9 cellular contexts compared by ENCODE assay signal in genomic region chr5:173010547-173011464, GRCh38. TPM values are rescaled to one million over a fixed set of nuclear protein-coding genes. Genes with fewer than 3 reads are reported as not detected.
DNase-seq lines count a peak whose midpoint lies in the region; FAIRE-seq and TF ChIP-seq lines count a peak whose summit lies in the region.
"Had no signal": no experiment of that assay in that cellular context is flagged by ENCODE, and none has a peak within 500 bp of the region (broad histone marks: within the 10 kb centered on the region; RNA-seq: fewer than 3 reads in every experiment).

No MANE protein-coding gene starts in this region.

- no peak overlapping the region for H3K4me3 ChIP-seq in stomach
- H3K4me3 ChIP-seq: thoracic aorta had no signal

- H3K4me3 Mint-ChIP-seq in HFFc6: no peak overlapping the region

- peaks cover 31% of the 10 kb centered on the region for H3K4me1 Mint-ChIP-seq in HFFc6 (ENCODE audit: low read depth)

- WGBS in stomach, 5 donors: 70 to 80% (median 76%) methylated on average over 11 of the region's 11 CpGs

- no peaks in the 10 kb centered on the region for H3K36me3 ChIP-seq in stomach
- H3K36me3 ChIP-seq: thoracic aorta had no signal

- no peak for FAIRE-seq in GM12892 (lab: Jason Lieb, UNC)

- TF ChIP-seq POLR2A in stomach (IDR thresholded peaks at IDR 0.05): no peak
- no peak for TF ChIP-seq POLR2A in GM12892 (IDR thresholded peaks at IDR 0.05; ENCODE audit: low read depth, low read length)

- no peak for DNase-seq in HFFc6
- DNase-seq in caudate nucleus (lab: John Stamatoyannopoulos, UW): peak in 21 of 61 donors; percentile 6 to 62 (median 22)
- peak; percentile 26 for DNase-seq in kidney glomerular epithelial cell (lab: John Stamatoyannopoulos, UW)
- DNase-seq in stomach: peak; percentile 62
- DNase-seq in NAMALWA (ENCODE audit: low spot score): no peak
- DNase-seq in GM10266 (ENCODE audit: extremely low spot score): no peak
- DNase-seq in GM12892 (ENCODE audit: insufficient read length): no peak
- DNase-seq: activated CD4-positive, CD25-positive, alpha-beta regulatory T cell treated with anti-CD3 and anti-CD28 coated beads, Interleukin-2, amount 50 U/mL, for 72 hours had no signal

- no peaks in the 10 kb centered on the region for H3K9me3 Mint-ChIP-seq in HFFc6

- H3K27ac ChIP-seq in caudate nucleus (ENCODE audit: low read depth, low read length) (peak overlapping the region; percentile 31), stomach (peak overlapping the region; percentile 57 to 80 (median 68))
- H3K27ac ChIP-seq: thoracic aorta had no signal

- TF ChIP-seq CTCF in HFFc6 (IDR thresholded peaks at IDR 0.05) (no peak), stomach (IDR thresholded peaks at IDR 0.05) (peak in 2 of 7 experiments; percentile 29 to 30), GM10266 (IDR thresholded peaks at IDR 0.05; ENCODE audit: control insufficient read depth, insufficient read depth, low read depth, missing control alignments) (no peak)

- peaks cover 16 to 84% (median 63%) of the 10 kb centered on the region in 4 donors for H3K4me1 ChIP-seq in stomach

- no peaks in the 10 kb centered on the region; the same call in none of the 2 replicates for H3K27me3 Mint-ChIP-seq in HFFc6 (ENCODE audit: insufficient read depth)

- no peaks in the 10 kb centered on the region for H3K9me3 ChIP-seq in stomach
- H3K9me3 ChIP-seq: thoracic aorta had no signal

- intact Hi-C loops in stomach (cut with DNase I; ENCODE audit: low total_unique reads): no loop called here

- H3K36me3 Mint-ChIP-seq in HFFc6 (ENCODE audit: low read depth): peaks cover 7% of the 10 kb centered on the region; the same call in 1 of the 2 replicates

- no peaks in the 10 kb centered on the region for H3K27me3 ChIP-seq in stomach

- no peak for TF ChIP-seq EP300 in stomach (IDR thresholded peaks at IDR 0.05)

- H3K27ac Mint-ChIP-seq in HFFc6: 0 out of 2 replicates have a peak overlapping the region, but pooled peaks have one; percentile 4

RNA-seq across cellular contexts. Expression of gene ATP6V0E1, which starts 27.2 kb away (rescaled TPM):
- 100 to 1,000 TPM; 462 to 606 (median 488) TPM for total RNA-seq in HFFc6 (2021; fragmentation: NEBNext Ultra II Directional; extraction: Animal tissue kit (Norgen Biotek cat#: 25700))
- total RNA-seq in stomach: 100 to 1,000 TPM in 4 of 5 donors, 10 to 100 TPM in 1; 18.0 to 134 (median 127) TPM
- polyA plus RNA-seq in stomach: 100 to 1,000 TPM; 158 to 328 (median 246) TPM
- polyA plus RNA-seq in GM12892 (2012; ENCODE audit: missing spikeins): 277 TPM

RNA-seq across cellular contexts. Expression of gene CREBRF, which starts 45.3 kb away (rescaled TPM):
- total RNA-seq in HFFc6 (2021; fragmentation: NEBNext Ultra II Directional; extraction: Animal tissue kit (Norgen Biotek cat#: 25700)): 10 to 100 TPM in 5 of 6 experiments, 1 to 10 TPM in 1; 8.7 to 15.3 (median 10.7) TPM
- total RNA-seq in stomach: 10 to 100 TPM in 4 of 5 donors, 1 to 10 TPM in 1; 9.4 to 42.3 (median 33.0) TPM
- polyA plus RNA-seq in stomach: 1 to 10 TPM; 3.2 to 4.1 (median 4.0) TPM
- polyA plus RNA-seq in GM12892 (2012; ENCODE audit: missing spikeins): 10.9 TPM

RNA-seq across cellular contexts. Expression of gene RPL26L1, which starts 51.6 kb away (rescaled TPM):
- total RNA-seq in HFFc6 (2021; fragmentation: NEBNext Ultra II Directional; extraction: Animal tissue kit (Norgen Biotek cat#: 25700)): 100 to 1,000 TPM in 5 of 6 experiments, 10 to 100 TPM in 1; 88.9 to 122 (median 113) TPM
- 10 to 100 TPM in 4 of 5 donors, 1 to 10 TPM in 1; 7.0 to 51.6 (median 21.9) TPM for total RNA-seq in stomach
- polyA plus RNA-seq in stomach: 10 to 100 TPM; 39.9 to 62.1 (median 60.8) TPM
- 86.9 TPM for polyA plus RNA-seq in GM12892 (2012; ENCODE audit: missing spikeins)

Comparison
In these comparisons a context has a peak if more than half of its experiments do, and no peak if none do; other contexts are left out.
1. DNase-seq: peak in kidney glomerular epithelial cell (single experiment) and stomach (single experiment); none in HFFc6 (single experiment), NAMALWA (single experiment), GM10266 (single experiment) and GM12892 (single experiment).